ENCODE assay signal across 8 cellular contexts in the genomic region with DNA sequence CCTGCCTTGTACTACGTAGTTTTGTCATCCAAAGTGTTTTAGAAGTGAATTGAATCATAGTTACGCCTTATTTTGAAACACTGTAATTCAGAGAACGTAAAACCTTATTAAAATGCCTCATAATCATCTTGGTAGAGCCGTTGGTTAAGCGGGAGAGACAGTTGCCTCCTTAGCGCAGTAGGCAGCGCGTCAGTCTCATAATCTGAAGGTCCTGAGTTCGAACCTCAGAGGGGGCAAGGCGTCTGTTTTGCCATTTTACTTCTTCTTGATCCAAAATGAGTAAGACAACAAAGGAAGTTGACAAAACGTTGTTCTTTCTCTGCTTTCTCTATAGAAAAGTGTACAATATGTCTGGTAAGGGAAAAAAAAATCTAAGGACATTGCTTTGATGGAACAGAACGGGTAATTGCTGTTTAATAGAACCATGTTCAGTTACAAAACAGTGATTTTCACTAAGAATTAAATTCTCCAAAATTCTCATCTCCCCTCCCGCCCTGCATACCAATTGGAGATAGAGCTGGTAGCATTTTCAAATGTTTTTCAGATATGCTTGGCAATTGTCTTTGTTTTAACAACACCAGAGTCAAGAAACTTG. TPM values are rescaled to one million over a fixed set of nuclear protein-coding genes. Genes with fewer than 3 reads are reported as not detected.
A peak's percentile ranks its signal among the peaks of the same experiment; 100 is the strongest.
DNase-seq lines count a peak whose midpoint lies in the region; FAIRE-seq and TF ChIP-seq lines count a peak whose summit lies in the region.

No MANE protein-coding gene starts in this region.

- peak; percentile 81 for FAIRE-seq in GM12892 (lab: Jason Lieb, UNC)

- DNase-seq in GM12892 (ENCODE audit: insufficient read length) (no peak), NCI-H2171 treated with DMSO at 0.1 percent for 48 hours (lab: John Stamatoyannopoulos, UW) (peak; percentile 74), cerebellum (ENCODE audit: low spot score) (peak; percentile 53), kidney glomerular epithelial cell (lab: John Stamatoyannopoulos, UW) (peak; percentile 81), cortex of kidney (lab: John Stamatoyannopoulos, UW) (no peak), HuH-7 (ENCODE audit: low spot score) (no peak)
- peak; percentile 19 to 63 (median 40) for DNase-seq in activated CD4-positive, CD25-positive, alpha-beta regulatory T cell (lab: John Stamatoyannopoulos, UW)
- peak; percentile 54 for DNase-seq in stimulated activated CD4-positive, alpha-beta T cell treated with anti-CD3 and anti-CD28 coated beads, Interleukin-15, amount 100 ng/mL, for 48 hours (ENCODE audit: low read depth in 2 of 2)

- no peak for TF ChIP-seq POLR2A in GM12892 (IDR thresholded peaks at IDR 0.05; ENCODE audit: low read depth, low read length)

RNA-seq across cellular contexts. Expression of a gene that starts 20.7 kb away (rescaled TPM):
- 33.3 TPM for polyA plus RNA-seq in GM12892 (2012; ENCODE audit: missing spikeins)
- 75.8 TPM for total RNA-seq in cerebellum

Comparison
In these comparisons a context has a peak if more than half of its experiments do, and no peak if none do; other contexts are left out.
1. DNase-seq: peak in NCI-H2171 treated with DMSO at 0.1 percent for 48 hours (single experiment), activated CD4-positive, CD25-positive, alpha-beta regulatory T cell (4 of 4), cerebellum (single experiment), kidney glomerular epithelial cell (single experiment) and stimulated activated CD4-positive, alpha-beta T cell treated with anti-CD3 and anti-CD28 coated beads, Interleukin-15, amount 100 ng/mL, for 48 hours (2 of 2); none in GM12892 (single experiment), cortex of kidney (single experiment) and HuH-7 (single experiment).